ENCODE assay signal across 9 cellular contexts in the genomic region with DNA sequence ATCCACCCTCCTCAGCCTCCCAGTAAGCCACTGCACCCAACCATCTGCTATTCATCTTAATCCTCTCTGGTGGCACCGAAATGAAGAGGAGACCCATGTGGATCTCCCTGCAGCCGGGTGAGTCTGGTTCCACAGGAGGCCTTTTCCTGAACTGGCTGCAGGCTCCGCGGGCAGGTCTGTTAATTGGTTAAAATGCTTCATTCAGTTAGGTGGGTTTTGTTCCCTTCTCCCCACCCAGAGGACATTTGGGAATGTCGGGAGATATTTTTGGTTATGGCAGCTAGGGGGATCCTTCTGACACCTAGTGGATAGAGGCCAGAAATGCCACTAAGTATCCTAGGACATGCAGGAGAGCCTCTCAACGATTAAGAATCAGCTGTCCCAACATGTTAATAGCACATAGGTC. TPM values are rescaled to one million over a fixed set of nuclear protein-coding genes. Genes with fewer than 3 reads are reported as not detected.
DNase-seq lines count a peak whose midpoint lies in the region; ATAC-seq and TF ChIP-seq lines count a peak whose summit lies in the region.
"Had no signal": no experiment of that assay in that cellular context is flagged by ENCODE, and none has a peak within 500 bp of the region (broad histone marks: within the 10 kb centered on the region; RNA-seq: fewer than 3 reads in every experiment).

No MANE protein-coding gene starts in this region.

- H3K4me1 ChIP-seq in DOHH2 (ENCODE audit: control insufficient read depth, low read length) (peaks cover 40% of the 10 kb centered on the region), tibial nerve (peaks cover 0 to 5% (median 0%) of the 10 kb centered on the region in 4 donors)

- peaks cover 21% of the 10 kb centered on the region for H3F3A ChIP-seq in DOHH2 (ENCODE audit: control insufficient read depth, insufficient read depth)

- TF ChIP-seq POLR2A in tibial nerve (IDR thresholded peaks at IDR 0.05), result no peak

- H3K9me2 ChIP-seq in DOHH2 (replicated peaks; ENCODE audit: control insufficient read depth, low read length), result no peaks in the 10 kb centered on the region

- no peaks in the 10 kb centered on the region for H3K79me2 ChIP-seq in DOHH2 (ENCODE audit: control insufficient read depth, low read length)

- H3K36me3 ChIP-seq in DOHH2 (ENCODE audit: control insufficient read depth, low read length) (no peaks in the 10 kb centered on the region), WERI-Rb-1 (no peaks in the 10 kb centered on the region), tibial nerve (no peaks in the 10 kb centered on the region)

- H3K4me3 ChIP-seq in DOHH2 (ENCODE audit: low read length) (no peak overlapping the region), WERI-Rb-1 (ENCODE audit: low read depth, low read length) (peak overlapping the region; percentile 38), tibial nerve (no peak overlapping the region)
- H3K4me3 ChIP-seq: skin epidermis had no signal

- no peak overlapping the region for H3K27ac ChIP-seq in DOHH2 (ENCODE audit: low read depth, low read length)
- peak overlapping the region; percentile 85 for H3K27ac ChIP-seq in WERI-Rb-1
- no peak overlapping the region for H3K27ac ChIP-seq in tibial nerve
- H3K27ac ChIP-seq: skin epidermis had no signal

- no peaks in the 10 kb centered on the region for H3K27me3 ChIP-seq in DOHH2 (ENCODE audit: control insufficient read depth, low read length)
- H3K27me3 ChIP-seq in WERI-Rb-1 (ENCODE audit: insufficient read depth, low read depth, severe bottlenecking), result no peaks in the 10 kb centered on the region
- H3K27me3 ChIP-seq in tibial nerve, result peaks cover 0 to 10% of the 10 kb centered on the region in 2 donors

- H3K9me3 ChIP-seq in DOHH2 (ENCODE audit: control insufficient read depth, insufficient read depth, low read length), result no peaks in the 10 kb centered on the region
- no peaks in the 10 kb centered on the region for H3K9me3 ChIP-seq in WERI-Rb-1 (ENCODE audit: severe bottlenecking)
- no peaks in the 10 kb centered on the region for H3K9me3 ChIP-seq in tibial nerve

- WGBS in tibial nerve, 2 donors, result 32 to 34% methylated on average over 6 of the region's 6 CpGs

- peak; percentile 53 for TF ChIP-seq CTCF in DOHH2 (IDR thresholded peaks at IDR 0.05; ENCODE audit: low read depth, low read length, poor library complexity, severe bottlenecking)
- peak; percentile 72 for TF ChIP-seq CTCF in WERI-Rb-1 (IDR thresholded peaks at IDR 0.05; ENCODE audit: low read depth, low read length)
- TF ChIP-seq CTCF in tibial nerve (IDR thresholded peaks at IDR 0.05), result peak; percentile 28 to 56 (median 40)

- no peak for ATAC-seq in HG03457 (IDR thresholded peaks at IDR 0.05; ENCODE audit: unreplicated experiment)

- DNase-seq in LoVo (ENCODE audit: low spot score), result peak; percentile 51
- DNase-seq in WERI-Rb-1, result peak; percentile 71
- DNase-seq in inferior parietal cortex (ENCODE audit: extremely low spot score), result peak; percentile 23
- no peak for DNase-seq in tibial nerve (ENCODE audit: low spot score in 2 of 2)
- no peak for DNase-seq in activated CD4-positive, alpha-beta T cell treated with anti-CD3 and anti-CD28 coated beads, Interleukin-2, amount 50 U/mL, for 4 hours
- DNase-seq in T-helper 9 cell, result no peak

- no peak overlapping the region for H3K4me2 ChIP-seq in DOHH2 (ENCODE audit: low read length)

- no peak for TF ChIP-seq EP300 in tibial nerve (IDR thresholded peaks at IDR 0.05)

- H4K20me1 ChIP-seq in DOHH2 (ENCODE audit: control insufficient read depth, insufficient read depth, low read depth, low read length), result no peaks in the 10 kb centered on the region

RNA-seq across cellular contexts. Expression of gene C16orf54, which starts 16.7 kb away (rescaled TPM):
- total RNA-seq in tibial nerve, result 1 to 10 TPM in 1 of 4 donors, under 1 TPM in 3; 0.20 to 2.8 (median 0.61) TPM

RNA-seq across cellular contexts. Expression of gene ZG16, which starts 48.9 kb away (rescaled TPM):
- total RNA-seq in tibial nerve, result not detected

RNA-seq across cellular contexts. Expression of gene QPRT, which starts 50.1 kb away (rescaled TPM):
- 10 to 100 TPM; 15.3 to 50.4 (median 38.5) TPM for total RNA-seq in tibial nerve

Comparison
In these comparisons a context has a peak if more than half of its experiments do, and no peak if none do; other contexts are left out.
1. DNase-seq: peak in LoVo (single experiment), WERI-Rb-1 (single experiment) and inferior parietal cortex (single experiment); none in tibial nerve (0 of 2), activated CD4-positive, alpha-beta T cell treated with anti-CD3 and anti-CD28 coated beads, Interleukin-2, amount 50 U/mL, for 4 hours (0 of 2) and T-helper 9 cell (single experiment).
2. Peak in every context shown above with its lines, with median percentiles within 50 percentile points of each other: CTCF ChIP-seq.